ENCODE assay signal across 10 cellular contexts in the genomic region with DNA sequence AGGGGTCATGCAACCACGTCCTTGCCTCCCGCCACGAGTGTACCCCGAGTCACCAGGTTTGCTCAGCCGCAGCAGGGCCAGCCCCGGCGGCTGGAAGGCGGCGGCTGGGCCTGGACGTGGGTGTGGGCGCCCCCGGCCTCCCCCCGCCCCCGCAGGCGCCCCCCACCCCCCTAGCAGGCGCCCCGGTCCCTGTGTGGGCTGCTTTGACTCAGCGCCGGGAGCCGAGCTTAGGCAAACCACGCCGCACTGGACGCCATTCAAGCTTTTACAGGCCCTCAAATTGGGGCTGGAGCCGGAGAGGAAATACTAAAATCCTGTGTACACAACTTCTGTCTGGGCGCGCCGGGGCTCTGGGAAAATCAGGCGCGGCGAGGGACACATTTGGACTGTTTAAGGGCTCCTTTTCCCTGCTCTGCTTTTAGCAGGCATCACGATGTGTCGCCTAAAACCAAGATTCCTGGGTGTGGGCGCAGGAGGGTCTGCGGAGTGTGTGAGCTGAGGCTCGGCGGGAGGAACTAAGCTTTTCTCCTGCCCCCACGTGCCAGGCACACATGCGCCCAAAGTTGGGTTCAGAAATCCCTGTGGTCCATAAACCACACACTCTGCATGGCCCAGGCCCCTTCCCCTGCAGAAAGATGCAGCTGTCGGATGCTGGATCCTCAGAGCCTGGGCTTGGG. TPM values are rescaled to one million over a fixed set of nuclear protein-coding genes. Genes with fewer than 3 reads are reported as not detected.
DNase-seq lines count a peak whose midpoint lies in the region; ATAC-seq, FAIRE-seq and TF ChIP-seq lines count a peak whose summit lies in the region.
"Had no signal": no experiment of that assay in that cellular context is flagged by ENCODE, and none has a peak within 500 bp of the region (broad histone marks: within the 10 kb centered on the region; RNA-seq: fewer than 3 reads in every experiment).

No MANE protein-coding gene starts in this region.

- CTCF ChIA-PET in GM10248 (lab: Yijun Ruan, JAX) = interaction anchor here (1.1 to 7.7 kb wide), 5 partner anchors 78 to 269 kb away, joined by 3 to 140 read pairs (median 13); a partner anchor contains a TSS

- no peak overlapping the region for H3K4me3 Mint-ChIP-seq in natural killer cell

- H4K20me1 ChIP-seq in smooth muscle cell (ENCODE audit: low read depth) = no peaks in the 10 kb centered on the region

- H3K4me2 ChIP-seq in smooth muscle cell = peak overlapping the region; percentile 54

- no peaks in the 10 kb centered on the region for H3K27me3 ChIP-seq in adipocyte (replicated peaks; ENCODE audit: control insufficient read depth, insufficient read depth, low read length)
- H3K27me3 ChIP-seq in left ventricle myocardium inferior (ENCODE audit: low read depth) = no peaks in the 10 kb centered on the region
- H3K27me3 ChIP-seq in smooth muscle cell (ENCODE audit: low read depth) = peaks cover 5% of the 10 kb centered on the region

- FAIRE-seq in GM12891 (lab: Jason Lieb, UNC) = no peak

- H3K36me3 ChIP-seq in adipocyte (ENCODE audit: control insufficient read depth, insufficient read depth, low read length, severe bottlenecking) = no peaks in the 10 kb centered on the region
- no peaks in the 10 kb centered on the region for H3K36me3 ChIP-seq in left ventricle myocardium inferior
- H3K36me3 ChIP-seq in smooth muscle cell (ENCODE audit: low read depth) = no peaks in the 10 kb centered on the region
- H3K36me3 ChIP-seq: neutrophil had no signal

- no peaks in the 10 kb centered on the region for H3K79me2 ChIP-seq in smooth muscle cell (ENCODE audit: low read depth)

- POLR2A ChIA-PET in GM10248 (lab: Yijun Ruan, JAX) = no interaction called here

- H3K27ac Mint-ChIP-seq in natural killer cell = no peak overlapping the region

- peak; percentile 5 for DNase-seq in GM10248 (ENCODE audit: extremely low spot score)
- DNase-seq in adipocyte (ENCODE audit: low read depth) = peak; percentile 76
- peak; percentile 63 for DNase-seq in left ventricle myocardium inferior
- DNase-seq in smooth muscle cell (lab: John Stamatoyannopoulos, UW; ENCODE audit: unreplicated experiment) = no peak
- no peak for DNase-seq in GM12891 (ENCODE audit: insufficient read length, low spot score)
- DNase-seq in natural killer cell = no peak
- no peak for DNase-seq in NCI-H446 treated with DMSO at 0.1 percent for 48 hours (lab: John Stamatoyannopoulos, UW)
- no peak for DNase-seq in middle frontal gyrus (ENCODE audit: extremely low spot score, low spot score)
- DNase-seq: NCI-H2081 treated with DMSO at 0.1 percent for 48 hours had no signal

- no peak for TF ChIP-seq CTCF in GM10248 (IDR thresholded peaks at IDR 0.05; ENCODE audit: control extremely low read depth, extremely low read depth, low read depth, missing control alignments)
- TF ChIP-seq CTCF in left ventricle myocardium inferior (IDR thresholded peaks at IDR 0.05; ENCODE audit: borderline replicate concordance) = no peak
- no peak for TF ChIP-seq CTCF in smooth muscle cell (IDR thresholded peaks at IDR 0.05; ENCODE audit: borderline replicate concordance, insufficient read depth, poor library complexity, severe bottlenecking)
- no peak for TF ChIP-seq CTCF in natural killer cell (IDR thresholded peaks at IDR 0.05)

- peaks cover 0 to 2% of the 10 kb centered on the region in 2 donors for H3K27me3 Mint-ChIP-seq in natural killer cell (ENCODE audit: low read depth in 2 of 2)

- H3K9me3 Mint-ChIP-seq in natural killer cell = no peaks in the 10 kb centered on the region

- peaks cover 6% of the 10 kb centered on the region for H3F3A ChIP-seq in smooth muscle cell (ENCODE audit: low read depth)

- WGBS in smooth muscle cell (ENCODE audit: low lambda C conversion rate) = 43% methylated on average over 25 of the region's 39 CpGs

- TF ChIP-seq POLR2A in GM12891 (IDR thresholded peaks at IDR 0.05; ENCODE audit: low read depth, low read length) = no peak

- no peaks in the 10 kb centered on the region for H3K9me3 ChIP-seq in adipocyte (ENCODE audit: control insufficient read depth, low read length)
- H3K9me3 ChIP-seq in left ventricle myocardium inferior (replicated peaks) = no peaks in the 10 kb centered on the region
- H3K9me3 ChIP-seq in smooth muscle cell (replicated peaks; ENCODE audit: low read depth) = no peaks in the 10 kb centered on the region
- H3K9me3 ChIP-seq: neutrophil had no signal

- H3K4me1 Mint-ChIP-seq in natural killer cell = peaks cover 0 to 6% of the 10 kb centered on the region in 2 donors

- H3K36me3 Mint-ChIP-seq in natural killer cell = no peaks in the 10 kb centered on the region

- no peak overlapping the region for H2AFZ ChIP-seq in smooth muscle cell (ENCODE audit: low read depth)

- H3K4me1 ChIP-seq in adipocyte (ENCODE audit: control insufficient read depth, insufficient read depth, low read length) (peaks cover 17% of the 10 kb centered on the region), left ventricle myocardium inferior (peaks cover 25% of the 10 kb centered on the region), smooth muscle cell (ENCODE audit: low read depth) (no peaks in the 10 kb centered on the region)

- H3K9ac ChIP-seq in adipocyte (ENCODE audit: low read length) (peak overlapping the region; percentile 77), smooth muscle cell (ENCODE audit: low read depth) (no peak overlapping the region)

- no peak overlapping the region for H3K4me3 ChIP-seq in adipocyte (ENCODE audit: low read length)
- H3K4me3 ChIP-seq in left ventricle myocardium inferior = peak overlapping the region; percentile 31
- no peak overlapping the region for H3K4me3 ChIP-seq in smooth muscle cell

- H3K27ac ChIP-seq in left ventricle myocardium inferior (replicated peaks) (peak overlapping the region; percentile 76), smooth muscle cell (ENCODE audit: low read depth) (peak overlapping the region; percentile 33)
- H3K27ac ChIP-seq: neutrophil had no signal

- no peak for ATAC-seq in natural killer cell

- intact Hi-C loops in left ventricle myocardium inferior (cut with micrococcal nuclease) = no loop called here
- intact Hi-C loops in natural killer cell (cut with micrococcal nuclease) = no loop called here

TF ChIP-seq in GM12891, 5 proteins besides CTCF, POLR2A, EP300 and RAD21:
- TF ChIP-seq PAX5 (IDR thresholded peaks at IDR 0.05; ENCODE audit: insufficient read depth, low read length, severe bottlenecking) = no peak

RNA-seq across cellular contexts. Expression of a gene that starts 57.5 kb away (rescaled TPM):
- 23.3 TPM for total RNA-seq in left ventricle myocardium inferior
- 5.2 and 6.5 TPM in 2 replicates for total RNA-seq in smooth muscle cell
- polyA plus RNA-seq in smooth muscle cell = 4.6 and 5.2 TPM in 2 replicates
- polyA plus RNA-seq in GM12891 (2012; ENCODE audit: low read depth, missing spikeins) = 0.05 TPM
- under 1 TPM in 1 of 3 donors, not detected in 2; 0.23 TPM for total RNA-seq in natural killer cell

Comparison
In these comparisons a context has a peak if more than half of its experiments do, and no peak if none do; other contexts are left out.
1. DNase-seq: peak in GM10248 (single experiment), adipocyte (single experiment) and left ventricle myocardium inferior (single experiment); none in smooth muscle cell (single experiment), GM12891 (single experiment), natural killer cell (single experiment), NCI-H446 treated with DMSO at 0.1 percent for 48 hours (single experiment) and middle frontal gyrus (single experiment).